9 cellular contexts compared by ENCODE assay signal in the genomic region with DNA sequence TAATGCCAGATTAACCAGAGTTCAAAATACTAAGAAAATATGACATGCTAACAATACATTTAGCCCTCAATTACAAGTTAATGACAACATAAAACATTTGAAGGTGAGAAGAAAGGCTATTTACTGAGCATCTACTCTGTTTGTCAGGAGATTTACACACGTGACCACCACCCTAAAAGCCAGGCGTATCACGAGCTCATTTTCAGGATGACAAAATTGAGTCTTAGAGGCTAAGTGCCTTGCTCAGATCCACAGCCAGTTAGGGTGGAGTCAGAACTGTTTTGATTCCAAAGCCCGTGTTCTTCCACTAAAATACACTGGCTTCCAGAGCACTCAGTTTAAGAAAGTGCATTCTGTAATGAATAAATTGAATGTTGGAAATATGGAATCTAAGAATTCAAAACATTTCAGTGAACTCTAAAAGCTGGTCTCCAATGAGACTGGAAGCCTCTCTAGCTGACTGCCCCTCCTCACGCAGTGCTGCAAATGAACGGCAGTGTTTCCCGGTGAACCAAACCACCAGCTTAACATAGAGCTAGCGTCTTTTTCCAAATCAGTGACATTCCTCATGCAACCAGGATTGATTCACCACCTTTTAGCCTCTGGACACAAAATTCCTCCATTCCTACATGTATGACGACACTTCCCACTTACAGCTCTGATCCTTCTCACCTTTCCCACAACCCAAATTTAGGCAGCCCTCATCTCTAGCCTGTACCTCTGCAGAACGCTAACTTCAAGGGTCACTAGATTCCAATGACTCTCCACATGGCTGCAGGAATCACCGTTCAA. TPM values are rescaled to one million over a fixed set of nuclear protein-coding genes. Genes with fewer than 3 reads are reported as not detected.
A peak's percentile ranks its signal among the peaks of the same experiment; 100 is the strongest.
DNase-seq lines count a peak whose midpoint lies in the region; ATAC-seq and TF ChIP-seq lines count a peak whose summit lies in the region.
"Had no signal": no experiment of that assay in that cellular context is flagged by ENCODE, and none has a peak within 500 bp of the region (broad histone marks: within the 10 kb centered on the region; RNA-seq: fewer than 3 reads in every experiment).

No MANE protein-coding gene starts in this region.

- TF ChIP-seq POLR2A in upper lobe of left lung (IDR thresholded peaks at IDR 0.05), result no peak

- POLR2A ChIA-PET in activated CD8-positive, alpha-beta T cell treated with anti-CD3 and anti-CD28 coated beads for 36 hours (lab: Charles Lee), result interaction anchor here (0.6 kb wide), 1 partner anchor 42 kb away, joined by 4 read pairs; no protein-coding TSS in a partner anchor

- no peak for TF ChIP-seq EP300 in upper lobe of left lung (IDR thresholded peaks at IDR 0.05)

- H3K27ac Mint-ChIP-seq in glutamatergic neuron (ENCODE audit: unreplicated experiment), result no peak overlapping the region
- no peak overlapping the region for H3K27ac Mint-ChIP-seq in activated CD8-positive, alpha-beta T cell treated with anti-CD3 and anti-CD28 coated beads for 36 hours

- H3K36me3 Mint-ChIP-seq in glutamatergic neuron (ENCODE audit: unreplicated experiment), result no peaks in the 10 kb centered on the region
- H3K36me3 Mint-ChIP-seq in activated CD8-positive, alpha-beta T cell treated with anti-CD3 and anti-CD28 coated beads for 36 hours (ENCODE audit: low read depth), result peaks cover 2% of the 10 kb centered on the region

- H3K36me3 ChIP-seq in lower lobe of right lung (peaks cover 4% of the 10 kb centered on the region), upper lobe of left lung (no peaks in the 10 kb centered on the region)

- H3K4me3 Mint-ChIP-seq in glutamatergic neuron (ENCODE audit: unreplicated experiment), result no peak overlapping the region
- H3K4me3 Mint-ChIP-seq in activated CD8-positive, alpha-beta T cell treated with anti-CD3 and anti-CD28 coated beads for 36 hours, result no peak overlapping the region

- peaks cover 3% of the 10 kb centered on the region for H3K27me3 Mint-ChIP-seq in glutamatergic neuron (ENCODE audit: unreplicated experiment)
- no peaks in the 10 kb centered on the region for H3K27me3 Mint-ChIP-seq in activated CD8-positive, alpha-beta T cell treated with anti-CD3 and anti-CD28 coated beads for 36 hours

- peak; percentile 18 to 42 for ATAC-seq in lower lobe of right lung
- peak in 1 of 2 donors; percentile 66 for ATAC-seq in upper lobe of left lung (ENCODE audit: low FRiP score in 2 of 2)
- no peak for ATAC-seq in activated CD8-positive, alpha-beta T cell treated with anti-CD3 and anti-CD28 coated beads for 36 hours

- H3K4me3 ChIP-seq in lower lobe of right lung (no peak overlapping the region), upper lobe of left lung (no peak overlapping the region)

- H3K9me3 Mint-ChIP-seq in glutamatergic neuron (ENCODE audit: unreplicated experiment), result peaks cover 4% of the 10 kb centered on the region
- H3K9me3 Mint-ChIP-seq in activated CD8-positive, alpha-beta T cell treated with anti-CD3 and anti-CD28 coated beads for 36 hours, result no peaks in the 10 kb centered on the region

- intact Hi-C loops in lower lobe of right lung (cut with DNase I), result no loop called here
- intact Hi-C loops in activated CD8-positive, alpha-beta T cell treated with anti-CD3 and anti-CD28 coated beads for 36 hours (cut with micrococcal nuclease), result no loop called here

- peaks cover 35% of the 10 kb centered on the region for H3K4me1 Mint-ChIP-seq in glutamatergic neuron (ENCODE audit: low read depth, unreplicated experiment)
- H3K4me1 Mint-ChIP-seq in activated CD8-positive, alpha-beta T cell treated with anti-CD3 and anti-CD28 coated beads for 36 hours (ENCODE audit: low read depth), result peaks cover 67% of the 10 kb centered on the region

- TF ChIP-seq CTCF in lower lobe of right lung (IDR thresholded peaks at IDR 0.05) (no peak), upper lobe of left lung (IDR thresholded peaks at IDR 0.05) (no peak), glutamatergic neuron (IDR thresholded peaks at IDR 0.05; ENCODE audit: partially characterized antibody, unreplicated experiment) (no peak)
- TF ChIP-seq CTCF in activated CD8-positive, alpha-beta T cell treated with anti-CD3 and anti-CD28 coated beads for 36 hours (IDR thresholded peaks at IDR 0.05), result no peak

- CTCF ChIA-PET in activated CD8-positive, alpha-beta T cell treated with anti-CD3 and anti-CD28 coated beads for 36 hours (lab: Charles Lee), result interaction anchor here (0.9 to 2.3 kb wide), 7 partner anchors 11 to 251 kb away, joined by 3 to 11 read pairs (median 4); no protein-coding TSS in a partner anchor

- 63 to 67% methylated on average over 11 of the region's 11 CpGs for WGBS in upper lobe of left lung, 2 donors

- H3K27ac ChIP-seq in cingulate gyrus (ENCODE audit: low read depth, low read length) (peak overlapping the region; percentile 51), lower lobe of right lung (peak overlapping the region; percentile 81), upper lobe of left lung (peak overlapping the region; percentile 82 to 86 (median 83))

- DNase-seq in LHCN-M2 (ENCODE audit: low read depth) (peak; percentile 41), lower lobe of right lung (peak; percentile 15), upper lobe of left lung (no peak), glutamatergic neuron (no peak), GOT3 (lab: John Stamatoyannopoulos, UW) (no peak), NCI-H748 treated with DMSO at 0.1 percent for 48 hours (lab: John Stamatoyannopoulos, UW) (no peak)
- DNase-seq in activated CD8-positive, alpha-beta T cell treated with anti-CD3 and anti-CD28 coated beads for 36 hours, result no peak
- DNase-seq: activated CD4-positive, CD25-positive, alpha-beta regulatory T cell treated with anti-CD3 and anti-CD28 coated beads, Interleukin-2, amount 50 U/mL, for 72 hours had no signal

- no peaks in the 10 kb centered on the region for H3K27me3 ChIP-seq in lower lobe of right lung (ENCODE audit: low read depth)
- H3K27me3 ChIP-seq in upper lobe of left lung, result no peaks in the 10 kb centered on the region

- H3K4me1 ChIP-seq in lower lobe of right lung, result peaks cover 99% of the 10 kb centered on the region
- H3K4me1 ChIP-seq in upper lobe of left lung, result peaks cover 87 to 99% (median 94%) of the 10 kb centered on the region in 4 donors

- H3K9me3 ChIP-seq in lower lobe of right lung, result no peaks in the 10 kb centered on the region
- H3K9me3 ChIP-seq in upper lobe of left lung, result no peaks in the 10 kb centered on the region

RNA-seq across cellular contexts. Expression of a gene that starts 5.9 kb away (rescaled TPM):
- total RNA-seq in LHCN-M2 (2014; rRNA removed), result 73.2 and 75.1 TPM in 2 replicates
- 41.3 TPM for polyA plus RNA-seq in LHCN-M2 (2012)
- total RNA-seq in lower lobe of right lung, result 77.9 TPM
- 100 to 1,000 TPM in 1 of 6 donors, 10 to 100 TPM in 5; 77.4 to 112 (median 92.7) TPM for total RNA-seq in upper lobe of left lung
- total RNA-seq in glutamatergic neuron (ENCODE audit: unreplicated experiment), result 43.6 TPM
- total RNA-seq in activated CD8-positive, alpha-beta T cell treated with anti-CD3 and anti-CD28 coated beads for 36 hours, result 10 to 100 TPM; 20.7 to 23.6 TPM

RNA-seq across cellular contexts. Expression of a gene that starts 22.1 kb away (rescaled TPM):
- total RNA-seq in LHCN-M2 (2014; rRNA removed) (11.4 and 12.8 TPM in 2 replicates), lower lobe of right lung (31.1 TPM), upper lobe of left lung (10 to 100 TPM; 21.6 to 77.5 (median 37.9) TPM), glutamatergic neuron (ENCODE audit: unreplicated experiment) (56.1 TPM)
- polyA plus RNA-seq in LHCN-M2 (2012), result 8.0 TPM
- total RNA-seq in activated CD8-positive, alpha-beta T cell treated with anti-CD3 and anti-CD28 coated beads for 36 hours, result 1 to 10 TPM; 3.9 to 5.3 TPM

Comparison
In these comparisons a context has a peak if more than half of its experiments do, and no peak if none do; other contexts are left out.
1. DNase-seq: peak in LHCN-M2 (single experiment) and lower lobe of right lung (single experiment); none in upper lobe of left lung (0 of 2), glutamatergic neuron (single experiment), GOT3 (single experiment), activated CD8-positive, alpha-beta T cell treated with anti-CD3 and anti-CD28 coated beads for 36 hours (single experiment) and NCI-H748 treated with DMSO at 0.1 percent for 48 hours (single experiment).
2. Peak in every context shown above with its lines, with median percentiles within 50 percentile points of each other: H3K27ac ChIP-seq.